ENCODE assay signal across 15 cellular contexts in the genomic region with DNA sequence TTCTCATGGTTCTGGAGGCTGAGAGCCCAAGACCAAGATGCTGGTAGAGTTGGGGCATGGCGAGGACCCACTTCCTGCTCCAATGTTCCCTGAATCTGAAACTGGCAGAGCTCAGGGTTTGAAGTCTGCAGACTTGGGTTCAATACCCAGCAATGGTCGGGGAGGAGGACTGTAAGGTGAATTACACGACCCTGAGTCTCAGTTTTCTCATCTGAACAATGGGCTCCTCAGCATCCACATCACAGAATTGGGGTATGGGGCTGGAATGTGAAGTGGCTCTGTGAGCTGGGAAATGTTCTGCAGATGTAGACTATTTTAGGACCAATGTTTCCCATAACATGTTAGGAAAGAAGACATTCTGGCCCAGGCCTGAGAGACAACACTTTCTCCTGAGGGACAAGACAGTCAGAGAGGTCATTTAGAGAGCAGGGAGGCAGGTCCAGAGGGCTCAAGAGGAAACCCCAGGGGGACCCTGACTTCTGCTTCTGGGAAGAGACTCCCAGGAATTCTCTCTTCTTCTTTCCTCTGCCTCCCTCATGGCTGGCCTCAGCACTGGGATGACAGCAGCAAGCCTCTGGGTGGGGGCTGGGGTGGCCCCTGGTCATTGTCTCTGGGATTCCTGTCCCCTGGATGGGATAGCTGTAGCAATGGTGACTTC.
DNase-seq lines count a peak whose midpoint lies in the region; ATAC-seq and TF ChIP-seq lines count a peak whose summit lies in the region.
"Had no signal": no experiment of that assay in that cellular context is flagged by ENCODE, and none has a peak within 500 bp of the region (broad histone marks: within the 10 kb centered on the region; RNA-seq: fewer than 3 reads in every experiment).

No MANE protein-coding gene starts in this region.

- no peaks in the 10 kb centered on the region for H3K36me3 Mint-ChIP-seq in progenitor cell of endocrine pancreas (ENCODE audit: insufficient read depth)

- H3K36me3 ChIP-seq in WERI-Rb-1, result no peaks in the 10 kb centered on the region
- H3K36me3 ChIP-seq: BLaER1 treated with 17β-estradiol and CSF1 and Interleukin-3, amounts not matched to agents 10 nM and 100 nM had no signal

- no peaks in the 10 kb centered on the region for H3K4me1 ChIP-seq in right cardiac atrium (ENCODE audit: control insufficient read depth, insufficient read depth, low read length)
- H3K4me1 ChIP-seq: A549; BLaER1 treated with 17β-estradiol and CSF1 and Interleukin-3, amounts not matched to agents 10 nM and 100 nM had no signal

- H3K27ac ChIP-seq in right cardiac atrium (ENCODE audit: low read length) (no peak overlapping the region), WERI-Rb-1 (no peak overlapping the region)
- H3K27ac ChIP-seq: BLaER1 treated with 17β-estradiol and CSF1 and Interleukin-3, amounts not matched to agents 10 nM and 100 nM had no signal

- no peak overlapping the region for H3K4me3 Mint-ChIP-seq in progenitor cell of endocrine pancreas (ENCODE audit: low read depth)
- H3K4me3 Mint-ChIP-seq: CD8-positive, alpha-beta memory T cell had no signal

- ATAC-seq in Right ventricle myocardium inferior (peak; percentile 63), right cardiac atrium (no peak), left cardiac atrium (peak; percentile 50 to 54)
- ATAC-seq: A549 had no signal

- H3K27me3 ChIP-seq in right cardiac atrium (ENCODE audit: control insufficient read depth, insufficient read depth) (no peaks in the 10 kb centered on the region), WERI-Rb-1 (ENCODE audit: insufficient read depth, low read depth, severe bottlenecking) (no peaks in the 10 kb centered on the region)
- H3K27me3 ChIP-seq: BLaER1 treated with 17β-estradiol and CSF1 and Interleukin-3, amounts not matched to agents 10 nM and 100 nM had no signal

- H3K27me3 Mint-ChIP-seq in progenitor cell of endocrine pancreas, result peaks cover 12% of the 10 kb centered on the region

- 86% methylated on average over 3 of the region's 3 CpGs for WGBS in right cardiac atrium

- no peaks in the 10 kb centered on the region for H3K4me1 Mint-ChIP-seq in progenitor cell of endocrine pancreas (ENCODE audit: low read depth)

- no peak overlapping the region for H3K27ac Mint-ChIP-seq in progenitor cell of endocrine pancreas

- DNase-seq in Right ventricle myocardium inferior (ENCODE audit: missing footprints), result no peak
- DNase-seq in right cardiac atrium, result no peak
- DNase-seq in left cardiac atrium, result no peak
- peak; percentile 2 for DNase-seq in progenitor cell of endocrine pancreas (ENCODE audit: low spot score, unreplicated experiment)
- DNase-seq in NCI-H1105 (lab: John Stamatoyannopoulos, UW), result no peak
- DNase-seq in NCI-H1436 (lab: John Stamatoyannopoulos, UW), result no peak
- no peak for DNase-seq in WERI-Rb-1
- DNase-seq: CD8-positive, alpha-beta memory T cell; DMS79; HCEC 1CT; NCI-H187 treated with DMSO at 0.1 percent for 48 hours; NCI-H69; OCI-M1 had no signal

- intact Hi-C loops in Right ventricle myocardium inferior (cut with DNase I), result loop anchor here (10.0 kb wide), 1 partner anchor 134 kb away; no protein-coding TSS in a partner anchor
- intact Hi-C loops in right cardiac atrium (cut with DNase I), result no loop called here
- intact Hi-C loops in left cardiac atrium (cut with DNase I), result no loop called here

- H3K9me3 ChIP-seq in right cardiac atrium (ENCODE audit: control insufficient read depth, low read length) (no peaks in the 10 kb centered on the region), WERI-Rb-1 (ENCODE audit: severe bottlenecking) (no peaks in the 10 kb centered on the region)
- H3K9me3 ChIP-seq: A549; BLaER1 treated with 17β-estradiol and CSF1 and Interleukin-3, amounts not matched to agents 10 nM and 100 nM had no signal

- H3K4me3 ChIP-seq in right cardiac atrium (ENCODE audit: low read length) (no peak overlapping the region), WERI-Rb-1 (ENCODE audit: low read depth, low read length) (no peak overlapping the region)
- H3K4me3 ChIP-seq: A549; BLaER1 treated with 17β-estradiol and CSF1 and Interleukin-3, amounts not matched to agents 10 nM and 100 nM had no signal

- no peak for TF ChIP-seq CTCF in progenitor cell of endocrine pancreas (IDR thresholded peaks at IDR 0.05; ENCODE audit: unreplicated experiment)
- TF ChIP-seq CTCF in WERI-Rb-1 (IDR thresholded peaks at IDR 0.05; ENCODE audit: low read depth, low read length), result no peak

- H3K9me3 Mint-ChIP-seq in progenitor cell of endocrine pancreas (ENCODE audit: low read depth), result no peaks in the 10 kb centered on the region

Comparison
In these comparisons a context has a peak if more than half of its experiments do, and no peak if none do; other contexts are left out.
1. ATAC-seq: peak in Right ventricle myocardium inferior (single experiment) and left cardiac atrium (2 of 2); none in right cardiac atrium (0 of 2).